22 cellular contexts compared by ENCODE assay signal in genomic region chr9:124134526-124134925, GRCh38.
DNase-seq lines count a peak whose midpoint lies in the region; ATAC-seq and TF ChIP-seq lines count a peak whose summit lies in the region.
"Had no signal": no experiment of that assay in that cellular context is flagged by ENCODE, and none has a peak within 500 bp of the region (broad histone marks: within the 10 kb centered on the region; RNA-seq: fewer than 3 reads in every experiment).

No MANE protein-coding gene starts in this region.

- H3K27me3 ChIP-seq in DOHH2 (ENCODE audit: control insufficient read depth, low read length), result peaks cover 27% of the 10 kb centered on the region
- H3K27me3 ChIP-seq in OCI-LY3 (ENCODE audit: low read depth, low read length), result no peaks in the 10 kb centered on the region

- no peaks in the 10 kb centered on the region for H3K9me2 ChIP-seq in DOHH2 (replicated peaks; ENCODE audit: control insufficient read depth, low read length)

- H3K79me2 ChIP-seq in DOHH2 (ENCODE audit: control insufficient read depth, low read length) (no peaks in the 10 kb centered on the region), OCI-LY3 (ENCODE audit: low read length) (no peaks in the 10 kb centered on the region)

- H3K9ac ChIP-seq in OCI-LY3 (ENCODE audit: low read length), result peak overlapping the region; percentile 31; the same call in 1 of the 2 replicates

- no peaks in the 10 kb centered on the region for H4K20me1 ChIP-seq in DOHH2 (ENCODE audit: control insufficient read depth, insufficient read depth, low read depth, low read length)
- H4K20me1 ChIP-seq in OCI-LY3 (ENCODE audit: insufficient read depth, low read length), result no peaks in the 10 kb centered on the region

- TF ChIP-seq CTCF in DOHH2 (IDR thresholded peaks at IDR 0.05; ENCODE audit: low read depth, low read length, poor library complexity, severe bottlenecking) (no peak), OCI-LY3 (IDR thresholded peaks at IDR 0.05; ENCODE audit: low read depth, low read length) (no peak), GM13977 (IDR thresholded peaks at IDR 0.05; ENCODE audit: extremely low read depth, insufficient read depth, missing control alignments) (no peak)

- no peaks in the 10 kb centered on the region for H3K36me3 Mint-ChIP-seq in memory B cell
- no peaks in the 10 kb centered on the region for H3K36me3 Mint-ChIP-seq in stimulated activated naive B cell treated with anti-CD40 and anti-IgM and Interleukin-4, amounts not matched to agents 10 μg/mL and 1 μg/mL and 100 μg/mL, for 72 hours

- H3K4me1 ChIP-seq in DOHH2 (ENCODE audit: control insufficient read depth, low read length) (peaks cover 32% of the 10 kb centered on the region), OCI-LY3 (ENCODE audit: low read length) (peaks cover 37% of the 10 kb centered on the region)
- H3K4me1 ChIP-seq: A549 had no signal

- peak overlapping the region; percentile 62; the same call in 1 of the 2 replicates for H2AFZ ChIP-seq in OCI-LY3 (ENCODE audit: low read depth, low read length)

- H3K9me3 Mint-ChIP-seq in memory B cell, result no peaks in the 10 kb centered on the region
- H3K9me3 Mint-ChIP-seq in stimulated activated naive B cell treated with anti-CD40 and anti-IgM and Interleukin-4, amounts not matched to agents 10 μg/mL and 1 μg/mL and 100 μg/mL, for 72 hours, result no peaks in the 10 kb centered on the region

- H3F3A ChIP-seq in DOHH2 (ENCODE audit: control insufficient read depth, insufficient read depth), result no peaks in the 10 kb centered on the region

- H3K4me1 Mint-ChIP-seq in memory B cell, result peaks cover 35% of the 10 kb centered on the region
- peaks cover 25 to 30% of the 10 kb centered on the region in 2 donors for H3K4me1 Mint-ChIP-seq in stimulated activated naive B cell treated with anti-CD40 and anti-IgM and Interleukin-4, amounts not matched to agents 10 μg/mL and 1 μg/mL and 100 μg/mL, for 72 hours

- H3K4me3 ChIP-seq in DOHH2 (ENCODE audit: low read length), result no peak overlapping the region
- peak overlapping the region; percentile 42 for H3K4me3 ChIP-seq in OCI-LY3 (ENCODE audit: low read length)
- H3K4me3 ChIP-seq: A549, SK-N-MC had no signal

- in situ Hi-C loops in GM13977 (cut with MboI; ENCODE audit: low pct_unique_long_range_greater_than_20kb, low sequenced_read_pairs, unreplicated experiment), result loop anchor here (10.0 kb wide), 1 partner anchor 160 kb away; no protein-coding TSS in a partner anchor

- H3K27ac ChIP-seq in DOHH2 (ENCODE audit: low read depth, low read length) (no peak overlapping the region), OCI-LY3 (ENCODE audit: low read length) (no peak overlapping the region; the same call in 1 of the 2 replicates)
- H3K27ac ChIP-seq: A549, HL-60, SK-N-MC had no signal

- no peak overlapping the region for H3K4me3 Mint-ChIP-seq in memory B cell
- no peak overlapping the region for H3K4me3 Mint-ChIP-seq in stimulated activated naive B cell treated with anti-CD40 and anti-IgM and Interleukin-4, amounts not matched to agents 10 μg/mL and 1 μg/mL and 100 μg/mL, for 72 hours
- H3K4me3 Mint-ChIP-seq: B cell had no signal

- ATAC-seq in memory B cell (ENCODE audit: low read depth), result no peak
- ATAC-seq in stimulated activated naive B cell treated with anti-CD40 and anti-IgM and Interleukin-4, amounts not matched to agents 10 μg/mL and 1 μg/mL and 100 μg/mL, for 72 hours (replicated peaks), result no peak

- H3K36me3 ChIP-seq in DOHH2 (ENCODE audit: control insufficient read depth, low read length) (no peaks in the 10 kb centered on the region), OCI-LY3 (replicated peaks; ENCODE audit: low read depth, low read length) (no peaks in the 10 kb centered on the region)

- H3K27ac Mint-ChIP-seq in memory B cell, result peak overlapping the region; percentile 55
- H3K27ac Mint-ChIP-seq in stimulated activated naive B cell treated with anti-CD40 and anti-IgM and Interleukin-4, amounts not matched to agents 10 μg/mL and 1 μg/mL and 100 μg/mL, for 72 hours, result peak overlapping the region; percentile 22
- H3K27ac Mint-ChIP-seq: B cell had no signal

- DNase-seq in memory B cell (ENCODE audit: low spot score in 2 of 2), result no peak
- no peak for DNase-seq in stimulated activated naive B cell treated with anti-CD40 and anti-IgM and Interleukin-4, amounts not matched to agents 10 μg/mL and 1 μg/mL and 100 μg/mL, for 72 hours
- DNase-seq in NOMO-1 treated with DMSO at 0.1 percent for 48 hours (lab: John Stamatoyannopoulos, UW; ENCODE audit: unreplicated experiment), result no peak
- no peak for DNase-seq in GM13977 (ENCODE audit: low spot score)
- no peak for DNase-seq in COR-L47 (lab: John Stamatoyannopoulos, UW)
- DNase-seq: DMS153, HCEC 1CT, NCI-H1436, NCI-H187, NCI-H2081 treated with DMSO at 0.1 percent for 48 hours, NCI-H2171, NCI-H226, NCI-H510A, NCI-H69, SIG-M5, SW 1271 had no signal

- peak overlapping the region; percentile 42; the same call in 1 of the 2 replicates for H3K4me2 ChIP-seq in DOHH2 (ENCODE audit: low read length)
- peak overlapping the region; percentile 58 for H3K4me2 ChIP-seq in OCI-LY3 (ENCODE audit: low read length)
- H3K4me2 ChIP-seq: A549 had no signal

- H3K27me3 Mint-ChIP-seq in memory B cell, result no peaks in the 10 kb centered on the region
- no peaks in the 10 kb centered on the region for H3K27me3 Mint-ChIP-seq in stimulated activated naive B cell treated with anti-CD40 and anti-IgM and Interleukin-4, amounts not matched to agents 10 μg/mL and 1 μg/mL and 100 μg/mL, for 72 hours
- H3K27me3 Mint-ChIP-seq: B cell had no signal

- H3K9me3 ChIP-seq in DOHH2 (ENCODE audit: control insufficient read depth, insufficient read depth, low read length), result no peaks in the 10 kb centered on the region
- H3K9me3 ChIP-seq in OCI-LY3 (ENCODE audit: insufficient read depth, low read length), result no peaks in the 10 kb centered on the region
- H3K9me3 ChIP-seq: A549 had no signal
